ENCODE assay signal across 18 cellular contexts in genomic region chr18:37328946-37329719, GRCh38.
"Had no signal": no experiment of that assay in that cellular context is flagged by ENCODE, and none has a peak within 500 bp of the region (broad histone marks: within the 10 kb centered on the region; RNA-seq: fewer than 3 reads in every experiment).

No MANE protein-coding gene starts in this region.

- H3K36me3 ChIP-seq: heart left ventricle, tibial nerve had no signal

- ATAC-seq: esophagus mucosa; heart left ventricle; naive thymus-derived CD4-positive, alpha-beta T cell; sciatic nerve; stimulated activated naive B cell treated with anti-CD40 and anti-IgM and Interleukin-4, amounts not matched to agents 10 μg/mL and 1 μg/mL and 100 μg/mL, for 72 hours; stimulated activated naive CD8-positive, alpha-beta T cell treated with anti-CD3 and anti-CD28 coated beads, Interleukin-15, amount 100 ng/mL, for 72 hours had no signal

- DNase-seq: dorsolateral prefrontal cortex; effector CD8-positive, alpha-beta T cell; heart left ventricle; hippocampal formation; naive thymus-derived CD4-positive, alpha-beta T cell; nephron progenitor cell; posterior cingulate gyrus; stimulated activated CD4-positive, alpha-beta T cell treated with anti-CD3 and anti-CD28 coated beads, Interleukin-2, amount 100 ng/mL, for 24 hours; stimulated activated CD4-positive, alpha-beta T cell treated with anti-CD3 and anti-CD28 coated beads, Interleukin-4, amount 100 ng/mL, for 4 hours; stimulated activated naive B cell treated with anti-CD40 and anti-IgM and Interleukin-4, amounts not matched to agents 10 μg/mL and 1 μg/mL and 100 μg/mL, for 72 hours; stimulated activated naive CD8-positive, alpha-beta T cell treated with anti-CD3 and anti-CD28 coated beads, Interleukin-15, amount 100 ng/mL, for 72 hours; testis had no signal

- H3K4me1 ChIP-seq: heart left ventricle, testis, tibial nerve had no signal

- H3K4me3 ChIP-seq: coronary artery, dorsolateral prefrontal cortex, heart left ventricle, skin epidermis, testis, tibial nerve had no signal

- H3K27me3 ChIP-seq: dorsolateral prefrontal cortex, testis, tibial nerve had no signal

- H3K9me3 ChIP-seq: heart left ventricle, testis, tibial nerve had no signal

- FAIRE-seq: frontal cortex had no signal

- H3K27ac ChIP-seq: coronary artery, dorsolateral prefrontal cortex, heart left ventricle, skin epidermis, testis, tibial nerve had no signal
